ENCODE assay signal across 13 cellular contexts in genomic region chr14:103699901-103700752, GRCh38. TPM values are rescaled to one million over a fixed set of nuclear protein-coding genes. Genes with fewer than 3 reads are reported as not detected.
DNase-seq lines count a peak whose midpoint lies in the region; ATAC-seq and TF ChIP-seq lines count a peak whose summit lies in the region.
"Had no signal": no experiment of that assay in that cellular context is flagged by ENCODE, and none has a peak within 500 bp of the region (broad histone marks: within the 10 kb centered on the region; RNA-seq: fewer than 3 reads in every experiment).

No MANE protein-coding gene starts in this region.

- peaks cover 10 to 48% (median 35%) of the 10 kb centered on the region in 4 donors for H3K4me1 ChIP-seq in tibial artery

- H3K4me3 Mint-ChIP-seq in effector memory CD8-positive, alpha-beta T cell, result no peak overlapping the region

- peaks cover 8 to 14% of the 10 kb centered on the region in 2 donors for H3K4me1 Mint-ChIP-seq in effector memory CD8-positive, alpha-beta T cell (ENCODE audit: low read depth in 2 of 2)

- no peaks in the 10 kb centered on the region for H3K27me3 ChIP-seq in tibial artery

- intact Hi-C loops in Right ventricle myocardium inferior (cut with DNase I), result no loop called here
- intact Hi-C loops in cardiac septum (cut with DNase I), result no loop called here
- intact Hi-C loops in tibial artery (cut with DNase I; ENCODE audit: low total_unique reads), result no loop called here

- H3K27ac ChIP-seq in tibial artery, result peak overlapping the region; percentile 29 to 70
- peak overlapping the region in 1 of 2 donors; percentile 56 for H3K27ac ChIP-seq in coronary artery
- H3K27ac ChIP-seq: WERI-Rb-1 had no signal

- DNase-seq in Right ventricle myocardium inferior (ENCODE audit: missing footprints), result peak; percentile 67
- DNase-seq in cardiac septum (ENCODE audit: low spot score), result no peak
- DNase-seq in effector memory CD8-positive, alpha-beta T cell, result no peak
- peak; percentile 58 for DNase-seq in midbrain (lab: John Stamatoyannopoulos, UW)
- peak in 1 of 2 donors; percentile 63 for DNase-seq in tibial artery
- DNase-seq in coronary artery (ENCODE audit: low spot score), result no peak
- no peak for DNase-seq in NCI-H69 (lab: John Stamatoyannopoulos, UW)
- DNase-seq: central memory CD4-positive, alpha-beta T cell; SHP77 treated with DMSO at 0.1 percent for 48 hours; WERI-Rb-1 had no signal

- TF ChIP-seq CTCF in tibial artery (IDR thresholded peaks at IDR 0.05) (no peak), coronary artery (IDR thresholded peaks at IDR 0.05) (no peak)

- no peak overlapping the region for H3K4me3 ChIP-seq in tibial artery
- no peak overlapping the region for H3K4me3 ChIP-seq in coronary artery
- H3K4me3 ChIP-seq: lung, prostate gland had no signal

- peaks cover 40 to 80% (median 73%) of the 10 kb centered on the region in 3 donors for H3K36me3 ChIP-seq in tibial artery
- H3K36me3 ChIP-seq: prostate gland had no signal

- H3K9me3 ChIP-seq in tibial artery, result no peaks in the 10 kb centered on the region
- H3K9me3 ChIP-seq: prostate gland had no signal

- H3K27me3 Mint-ChIP-seq in effector memory CD8-positive, alpha-beta T cell, result no peaks in the 10 kb centered on the region

- ATAC-seq in Right ventricle myocardium inferior (peak; percentile 57), HG03520 (IDR thresholded peaks at IDR 0.05; ENCODE audit: unreplicated experiment) (no peak)
- no peak for ATAC-seq in effector memory CD8-positive, alpha-beta T cell (replicated peaks)

- peak overlapping the region; percentile 69 to 77 for H3K27ac Mint-ChIP-seq in effector memory CD8-positive, alpha-beta T cell

- peaks cover 24% of the 10 kb centered on the region for H3K36me3 Mint-ChIP-seq in effector memory CD8-positive, alpha-beta T cell (ENCODE audit: insufficient read depth)

- H3K9me3 Mint-ChIP-seq in effector memory CD8-positive, alpha-beta T cell, result no peaks in the 10 kb centered on the region

RNA-seq across cellular contexts. Expression of gene XRCC3, which starts 15.1 kb away (rescaled TPM):
- total RNA-seq in Right ventricle myocardium inferior, result 2.8 TPM
- 3.9 TPM for total RNA-seq in cardiac septum

RNA-seq across cellular contexts. Expression of gene ZFYVE21, which starts 15.5 kb away (rescaled TPM):
- total RNA-seq in Right ventricle myocardium inferior (46.9 TPM), cardiac septum (60.9 TPM)

Comparison
In these comparisons a context has a peak if more than half of its experiments do, and no peak if none do; other contexts are left out.
1. DNase-seq: peak in Right ventricle myocardium inferior (single experiment) and midbrain (single experiment); none in cardiac septum (single experiment), effector memory CD8-positive, alpha-beta T cell (0 of 3), coronary artery (single experiment) and NCI-H69 (single experiment).